Comparison of ENCODE assay signal across 12 cellular contexts in the genomic region with DNA sequence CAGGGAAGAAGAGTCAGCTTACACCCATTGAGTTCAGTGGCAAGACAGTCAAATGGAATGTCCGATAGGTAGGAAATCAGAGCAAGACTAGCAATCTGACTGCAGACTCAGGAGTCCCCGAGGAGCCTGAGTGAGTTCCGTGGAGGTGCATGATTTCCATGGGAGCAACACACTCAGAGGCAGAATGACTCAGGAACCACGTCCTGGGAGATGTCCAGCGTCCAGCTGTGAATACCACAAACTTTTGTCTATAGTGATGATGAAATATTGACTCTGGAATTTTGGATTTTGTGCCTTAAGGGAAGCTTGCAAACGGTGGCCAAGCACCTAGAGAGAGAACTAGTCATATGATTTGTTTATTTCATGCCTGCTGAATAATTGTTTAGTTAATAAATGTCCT.
DNase-seq lines count a peak whose midpoint lies in the region; ATAC-seq and TF ChIP-seq lines count a peak whose summit lies in the region.
"Had no signal": no experiment of that assay in that cellular context is flagged by ENCODE, and none has a peak within 500 bp of the region (broad histone marks: within the 10 kb centered on the region; RNA-seq: fewer than 3 reads in every experiment).

No MANE protein-coding gene starts in this region.

- no peak overlapping the region for H2AK5ac ChIP-seq in neuronal stem cell (ENCODE audit: low read depth, low read length)

- no peak overlapping the region for H2BK5ac ChIP-seq in neuronal stem cell (ENCODE audit: low read length)

- H4K8ac ChIP-seq in neuronal stem cell (ENCODE audit: low read depth, low read length): no peak overlapping the region

- no peak for TF ChIP-seq EP300 in ovary (IDR thresholded peaks at IDR 0.05)

- intact Hi-C loops in activated T-helper 2 cell treated with anti-CD3 and anti-CD28 coated beads, Interferon-gamma antibody, Interleukin-2, Interleukin-4, amounts not matched to agents 10 μg/mL and 5 μg/mL and 100 μg/mL, durations not matched to agents 14 hours and 24 hours and 36 hours (cut with micrococcal nuclease): loop anchor here (5.0 to 10.0 kb wide), 4 partner anchors 41 to 908 kb away; no protein-coding TSS in a partner anchor
- intact Hi-C loops in left cardiac atrium (cut with DNase I): loop anchor here in 1 of 2 donors (10.0 kb wide), 2 partner anchors 118 to 608 kb away; no protein-coding TSS in a partner anchor
- intact Hi-C loops in ovary (cut with DNase I): no loop called here

- H3K4me3 Mint-ChIP-seq in activated T-helper 2 cell treated with anti-CD3 and anti-CD28 coated beads, Interferon-gamma antibody, Interleukin-2, Interleukin-4, amounts not matched to agents 10 μg/mL and 5 μg/mL and 100 μg/mL, durations not matched to agents 14 hours and 24 hours and 36 hours (ENCODE audit: low read depth): no peak overlapping the region
- no peak overlapping the region for H3K4me3 Mint-ChIP-seq in stimulated activated memory B cell treated with anti-CD40 and anti-IgM and Interleukin-4, amounts not matched to agents 10 μg/mL and 1 μg/mL and 100 μg/mL, for 72 hours

- no peak for TF ChIP-seq CTCF in ovary (IDR thresholded peaks at IDR 0.05)

- no peaks in the 10 kb centered on the region for H3K27me3 ChIP-seq in ovary
- no peaks in the 10 kb centered on the region for H3K27me3 ChIP-seq in neuronal stem cell (ENCODE audit: control insufficient read depth in 3 of 3, insufficient read depth in 3 of 3, low read depth in 1 of 3, low read length in 3 of 3)

- no peak overlapping the region for H2AFZ ChIP-seq in neuronal stem cell (ENCODE audit: low read length)

- no peak overlapping the region for H4K91ac ChIP-seq in neuronal stem cell (ENCODE audit: low read depth, low read length, poor library complexity)

- ATAC-seq in left cardiac atrium: peak in 1 of 2 donors; percentile 79
- ATAC-seq in stimulated activated memory B cell treated with anti-CD40 and anti-IgM and Interleukin-4, amounts not matched to agents 10 μg/mL and 1 μg/mL and 100 μg/mL, for 72 hours: no peak
- ATAC-seq: K562 had no signal

- DNase-seq in HCEC 1CT (peak; percentile 94), left cardiac atrium (peak; percentile 52), midbrain (lab: John Stamatoyannopoulos, UW) (no peak), ovary (no peak), neuronal stem cell (ENCODE audit: low spot score) (no peak)
- no peak for DNase-seq in activated T-helper 2 cell treated with anti-CD3 and anti-CD28 coated beads, Interferon-gamma antibody, Interleukin-2, Interleukin-4, amounts not matched to agents 10 μg/mL and 5 μg/mL and 100 μg/mL, durations not matched to agents 14 hours and 24 hours and 36 hours (ENCODE audit: low spot score)
- no peak for DNase-seq in activated CD8-positive, alpha-beta memory T cell treated with anti-CD3 and anti-CD28 coated beads for 24 hours
- DNase-seq: activated naive CD4-positive, alpha-beta T cell; DND-41; NCI-H526 treated with DMSO at 0.1 percent for 48 hours had no signal

- peaks cover 42% of the 10 kb centered on the region for H3K4me1 Mint-ChIP-seq in activated T-helper 2 cell treated with anti-CD3 and anti-CD28 coated beads, Interferon-gamma antibody, Interleukin-2, Interleukin-4, amounts not matched to agents 10 μg/mL and 5 μg/mL and 100 μg/mL, durations not matched to agents 14 hours and 24 hours and 36 hours (ENCODE audit: low read depth)
- H3K4me1 Mint-ChIP-seq in stimulated activated memory B cell treated with anti-CD40 and anti-IgM and Interleukin-4, amounts not matched to agents 10 μg/mL and 1 μg/mL and 100 μg/mL, for 72 hours: peaks cover 43% of the 10 kb centered on the region

- no peak overlapping the region for H3K4ac ChIP-seq in neuronal stem cell (ENCODE audit: low read length)

- H3K36me3 ChIP-seq in ovary (no peaks in the 10 kb centered on the region), neuronal stem cell (replicated peaks in 1 of 2; ENCODE audit: control insufficient read depth in 2 of 2, insufficient read depth in 2 of 2, low read length in 2 of 2) (no peaks in the 10 kb centered on the region)

- no peak overlapping the region for H2BK12ac ChIP-seq in neuronal stem cell (ENCODE audit: low read length)

- H3K14ac ChIP-seq in neuronal stem cell (ENCODE audit: low read length): no peak overlapping the region

- H3K4me2 ChIP-seq in neuronal stem cell (ENCODE audit: insufficient read depth, low read length, poor library complexity, severe bottlenecking): no peak overlapping the region

- peak overlapping the region; percentile 8 for H3K27ac Mint-ChIP-seq in activated T-helper 2 cell treated with anti-CD3 and anti-CD28 coated beads, Interferon-gamma antibody, Interleukin-2, Interleukin-4, amounts not matched to agents 10 μg/mL and 5 μg/mL and 100 μg/mL, durations not matched to agents 14 hours and 24 hours and 36 hours
- peak overlapping the region; percentile 91 for H3K27ac Mint-ChIP-seq in stimulated activated memory B cell treated with anti-CD40 and anti-IgM and Interleukin-4, amounts not matched to agents 10 μg/mL and 1 μg/mL and 100 μg/mL, for 72 hours

- H3K23ac ChIP-seq in neuronal stem cell (ENCODE audit: low read depth, low read length, poor library complexity): no peak overlapping the region

- H3K27me3 Mint-ChIP-seq in activated T-helper 2 cell treated with anti-CD3 and anti-CD28 coated beads, Interferon-gamma antibody, Interleukin-2, Interleukin-4, amounts not matched to agents 10 μg/mL and 5 μg/mL and 100 μg/mL, durations not matched to agents 14 hours and 24 hours and 36 hours (ENCODE audit: low read depth): no peaks in the 10 kb centered on the region
- no peaks in the 10 kb centered on the region for H3K27me3 Mint-ChIP-seq in stimulated activated memory B cell treated with anti-CD40 and anti-IgM and Interleukin-4, amounts not matched to agents 10 μg/mL and 1 μg/mL and 100 μg/mL, for 72 hours

- WGBS in ovary, 3 donors: 36 to 44% (median 38%) methylated on average over 6 of the region's 6 CpGs
- no CpG with 5 or more reads among the region's 6 CpGs for WGBS in neuronal stem cell (ENCODE audit: extremely low coverage in 2 of 2, insufficient read length in 2 of 2, insufficient replicate concordance in 1 of 2), 2 donors

- no peaks in the 10 kb centered on the region for H3K79me1 ChIP-seq in neuronal stem cell (ENCODE audit: low read depth, low read length)

- H3K36me3 Mint-ChIP-seq in activated T-helper 2 cell treated with anti-CD3 and anti-CD28 coated beads, Interferon-gamma antibody, Interleukin-2, Interleukin-4, amounts not matched to agents 10 μg/mL and 5 μg/mL and 100 μg/mL, durations not matched to agents 14 hours and 24 hours and 36 hours (ENCODE audit: low read depth): no peaks in the 10 kb centered on the region
- no peaks in the 10 kb centered on the region for H3K36me3 Mint-ChIP-seq in stimulated activated memory B cell treated with anti-CD40 and anti-IgM and Interleukin-4, amounts not matched to agents 10 μg/mL and 1 μg/mL and 100 μg/mL, for 72 hours

- no peak for TF ChIP-seq POLR2A in ovary (IDR thresholded peaks at IDR 0.05)

- H3K4me3 ChIP-seq in ovary (no peak overlapping the region), neuronal stem cell (ENCODE audit: low read length in 2 of 2) (no peak overlapping the region)
- H3K4me3 ChIP-seq: K562 had no signal

- H3K9me3 ChIP-seq in ovary (no peaks in the 10 kb centered on the region), neuronal stem cell (replicated peaks in 1 of 2; ENCODE audit: control insufficient read depth in 2 of 2, insufficient read depth in 1 of 2, low read depth in 1 of 2, low read length in 2 of 2) (no peaks in the 10 kb centered on the region)

- H3K9ac ChIP-seq in neuronal stem cell (ENCODE audit: low read depth, low read length, poor library complexity): no peak overlapping the region

- H3K4me1 ChIP-seq in ovary (ENCODE audit: insufficient read depth) (no peaks in the 10 kb centered on the region), neuronal stem cell (ENCODE audit: control insufficient read depth in 2 of 2, insufficient read depth in 1 of 2, low read depth in 1 of 2, low read length in 2 of 2) (no peaks in the 10 kb centered on the region)

- no peak overlapping the region for H2BK15ac ChIP-seq in neuronal stem cell (ENCODE audit: low read length)

- H3K27ac ChIP-seq in ovary (no peak overlapping the region), neuronal stem cell (replicated peaks; ENCODE audit: low read length) (no peak overlapping the region)

- H3K18ac ChIP-seq in neuronal stem cell (ENCODE audit: low read length): no peak overlapping the region

- no peak overlapping the region for H2BK120ac ChIP-seq in neuronal stem cell (ENCODE audit: low read depth, low read length)

- no peaks in the 10 kb centered on the region for H3K9me3 Mint-ChIP-seq in activated T-helper 2 cell treated with anti-CD3 and anti-CD28 coated beads, Interferon-gamma antibody, Interleukin-2, Interleukin-4, amounts not matched to agents 10 μg/mL and 5 μg/mL and 100 μg/mL, durations not matched to agents 14 hours and 24 hours and 36 hours
- H3K9me3 Mint-ChIP-seq in stimulated activated memory B cell treated with anti-CD40 and anti-IgM and Interleukin-4, amounts not matched to agents 10 μg/mL and 1 μg/mL and 100 μg/mL, for 72 hours: no peaks in the 10 kb centered on the region

Comparison
In these comparisons a context has a peak if more than half of its experiments do, and no peak if none do; other contexts are left out.
1. DNase-seq: peak in HCEC 1CT (single experiment) and left cardiac atrium (single experiment); none in activated T-helper 2 cell treated with anti-CD3 and anti-CD28 coated beads, Interferon-gamma antibody, Interleukin-2, Interleukin-4, amounts not matched to agents 10 μg/mL and 5 μg/mL and 100 μg/mL, durations not matched to agents 14 hours and 24 hours and 36 hours (single experiment), midbrain (single experiment), ovary (0 of 5), activated CD8-positive, alpha-beta memory T cell treated with anti-CD3 and anti-CD28 coated beads for 24 hours (single experiment) and neuronal stem cell (single experiment).